Comparison of ENCODE assay signal across 8 cellular contexts in genomic region chr2:108533832-108534576, GRCh38. TPM values are rescaled to one million over a fixed set of nuclear protein-coding genes. Genes with fewer than 3 reads are reported as not detected.
A peak's percentile ranks its signal among the peaks of the same experiment; 100 is the strongest.
DNase-seq lines count a peak whose midpoint lies in the region; TF ChIP-seq lines count a peak whose summit lies in the region.

TSS of gene LIMS1 (plus strand) at chr2:108534470. CDS start at chr2:108534563, 93 bp downstream.

- peaks cover 6% of the 10 kb centered on the region for H3K36me3 ChIP-seq in SJSA1
- H3K36me3 ChIP-seq in neutrophil, result no peaks in the 10 kb centered on the region

- peaks cover 31% of the 10 kb centered on the region for H3K4me1 ChIP-seq in SJSA1 (replicated peaks)
- H3K4me1 ChIP-seq in neutrophil (ENCODE audit: control insufficient read depth in 1 of 2, insufficient read depth in 1 of 2, low read depth in 1 of 2, low read length in 1 of 2), result peaks cover 22 to 24% of the 10 kb centered on the region in 2 experiments

- TF ChIP-seq CTCF in neutrophil (IDR thresholded peaks at IDR 0.05), result peak; percentile 69
- TF ChIP-seq CTCF in subcutaneous adipose tissue (IDR thresholded peaks at IDR 0.05; ENCODE audit: low read depth), result no peak

- no peaks in the 10 kb centered on the region for H3K9me3 ChIP-seq in SJSA1 (replicated peaks)
- H3K9me3 ChIP-seq in neutrophil, result no peaks in the 10 kb centered on the region

- in situ Hi-C loops in G401 (cut with HindIII; ENCODE audit: low sequenced_read_pairs), result no loop called here

- peak within 1 kb of the TSS; percentile 62 for H3K4me3 ChIP-seq in SJSA1
- peak within 1 kb of the TSS; percentile 88 to 97 for H3K4me3 ChIP-seq in neutrophil (ENCODE audit: low read depth in 1 of 2, low read length in 1 of 2)

- peak within 1 kb of the TSS; percentile 70 for H3K27ac ChIP-seq in SJSA1
- peak within 1 kb of the TSS; percentile 81 for H3K27ac ChIP-seq in neutrophil

- H3K27me3 ChIP-seq in SJSA1 (replicated peaks), result no peaks in the 10 kb centered on the region
- H3K27me3 ChIP-seq in neutrophil, result no peaks in the 10 kb centered on the region

- DNase-seq in G401 (ENCODE audit: low spot score) (peak; percentile 72), H4 (ENCODE audit: low spot score) (peak; percentile 70), LoVo (ENCODE audit: low spot score) (peak; percentile 91), SJSA1 (ENCODE audit: low read depth in 1 of 2, low spot score in 2 of 2) (peak; percentile 94 to 97), foreskin melanocyte (peak; percentile 83)
- peak; percentile 47 to 88 (median 71) for DNase-seq in activated naive CD4-positive, alpha-beta T cell (lab: John Stamatoyannopoulos, UW)

RNA-seq across cellular contexts. Expression of gene LIMS1, which starts in this region (rescaled TPM):
- total RNA-seq in G401 (2014; rRNA removed; shearing (Covaris generic)), result 18.3 and 68.3 TPM in 2 replicates
- total RNA-seq in H4 (2014; rRNA removed; shearing (Covaris generic)), result 31.6 and 50.6 TPM in 2 replicates
- total RNA-seq in SJSA1 (2014; rRNA removed; shearing (Covaris generic)), result 106 and 169 TPM in 2 replicates
- total RNA-seq in subcutaneous adipose tissue, result 100 to 1,000 TPM in 3 of 4 donors, 10 to 100 TPM in 1; 79.7 to 172 (median 115) TPM

Comparison
In these comparisons a context has a peak if more than half of its experiments do, and no peak if none do; other contexts are left out.
1. Peak in every context shown above with its lines: DNase-seq, H3K4me3 ChIP-seq and H3K27ac ChIP-seq.